Comparison of ENCODE assay signal across 8 cellular contexts in the genomic region with DNA sequence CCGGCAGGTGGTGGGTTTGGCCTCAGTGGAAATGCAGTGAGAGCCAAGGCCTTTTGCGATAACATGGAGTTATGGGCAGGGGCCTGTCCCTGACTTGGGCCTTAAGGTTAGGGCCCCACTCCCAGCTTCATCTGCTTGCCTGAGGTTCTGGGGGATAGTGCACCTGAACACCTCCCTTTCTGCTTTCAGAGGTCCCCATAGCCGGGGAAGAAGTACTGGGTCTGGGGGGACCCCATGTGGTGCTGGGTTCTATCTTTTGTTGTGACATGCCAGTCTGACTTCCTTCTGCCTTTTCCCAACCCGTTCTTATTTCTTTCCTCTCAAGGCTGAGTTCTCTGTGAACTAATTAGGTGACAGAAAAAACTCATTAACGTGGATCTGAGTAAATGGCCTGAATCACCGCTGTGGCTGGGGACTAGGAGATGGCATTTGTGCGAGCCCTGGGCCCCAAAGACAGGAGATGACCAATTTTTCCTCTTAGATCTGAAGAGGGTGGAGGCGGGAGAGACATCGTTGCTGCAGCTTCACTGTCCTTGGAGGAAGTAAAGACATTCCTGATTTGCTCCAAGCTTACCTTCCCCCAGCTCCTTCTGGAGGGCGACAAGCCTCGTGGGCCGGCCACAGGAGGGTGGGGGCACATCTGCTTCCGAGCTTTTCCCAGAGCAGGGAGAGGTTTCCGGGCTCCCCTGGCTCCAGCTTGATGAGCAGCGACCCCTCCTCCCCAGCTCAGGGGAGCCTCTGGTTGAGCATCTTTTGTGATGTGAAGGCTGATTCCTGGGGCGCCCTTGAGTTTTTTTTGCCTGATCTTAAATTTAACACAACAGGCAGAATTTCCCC. TPM values are rescaled to one million over a fixed set of nuclear protein-coding genes. Genes with fewer than 3 reads are reported as not detected.
A peak's percentile ranks its signal among the peaks of the same experiment; 100 is the strongest.
DNase-seq lines count a peak whose midpoint lies in the region; ATAC-seq, FAIRE-seq and TF ChIP-seq lines count a peak whose summit lies in the region.

No MANE protein-coding gene starts in this region.

- FAIRE-seq in K562 (lab: Jason Lieb, UNC) = peak; percentile 63

- peaks cover 0 to 36% of the 10 kb centered on the region in 2 experiments; a peak in 1 of 3 replicates for H3K36me3 ChIP-seq in HEK293 (ENCODE audit: control insufficient read depth in 2 of 2, insufficient read depth in 1 of 2, low read length in 2 of 2)
- H3K36me3 ChIP-seq in K562 (ENCODE audit: control insufficient read depth, insufficient read depth, low read length) = peaks cover 55% of the 10 kb centered on the region; the same call in 2 of the 3 replicates
- H3K36me3 ChIP-seq in lower lobe of right lung = peaks cover 6% of the 10 kb centered on the region
- H3K36me3 ChIP-seq in vagina = no peaks in the 10 kb centered on the region

- H2AFZ ChIP-seq in K562 (ENCODE audit: low read depth, low read length) = no peak overlapping the region

- ATAC-seq in K562 = no peak
- ATAC-seq in lower lobe of right lung = no peak

- H3K9me3 ChIP-seq in AG04450 (ENCODE audit: control insufficient read depth, insufficient read depth, low read length) = no peaks in the 10 kb centered on the region; the same call in 1 of the 2 replicates
- H3K9me3 ChIP-seq in HEK293 (ENCODE audit: control insufficient read depth, insufficient read depth, low read depth, low read length) = no peaks in the 10 kb centered on the region
- no peaks in the 10 kb centered on the region for H3K9me3 ChIP-seq in K562 (replicated peaks; ENCODE audit: control insufficient read depth, insufficient read depth, low read depth, low read length)
- no peaks in the 10 kb centered on the region for H3K9me3 ChIP-seq in lower lobe of right lung
- no peaks in the 10 kb centered on the region for H3K9me3 ChIP-seq in vagina

- no peak for TF ChIP-seq EP300 in K562 (IDR thresholded peaks at IDR 0.05; ENCODE audit: low read length)

- peaks cover 4% of the 10 kb centered on the region; the same call in 1 of the 2 replicates for H3K4me1 ChIP-seq in HEK293 (ENCODE audit: control insufficient read depth, insufficient read depth, low read length)
- H3K4me1 ChIP-seq in K562 (replicated peaks in 1 of 2; ENCODE audit: control insufficient read depth in 2 of 2, insufficient read depth in 2 of 2, low read length in 2 of 2) = peaks cover 41 to 70% of the 10 kb centered on the region in 2 experiments
- peaks cover 70% of the 10 kb centered on the region for H3K4me1 ChIP-seq in lower lobe of right lung
- H3K4me1 ChIP-seq in vagina = peaks cover 72% of the 10 kb centered on the region

- peak overlapping the region; percentile 84 to 98 for H3K9ac ChIP-seq in K562 (ENCODE audit: insufficient read depth in 1 of 2, low read depth in 2 of 2, low read length in 2 of 2)

- CTCF ChIA-PET in AG04450 (lab: Charles Lee) (interaction anchor here (0.7 to 8.9 kb wide), 3 partner anchors 23 to 36 kb away, joined by 3 to 86 read pairs (median 8); no protein-coding TSS in a partner anchor), HEK293 (lab: Yijun Ruan, JAX) (interaction anchor here (0.5 to 1.5 kb wide), 13 partner anchors 7 to 1316 kb away, joined by 3 to 8 read pairs (median 3); partner anchors contain the start of gene FASTK), K562 (lab: Yijun Ruan, JAX; ENCODE audit: low intra/inter-chr PET ratio) (interaction anchor here (1.7 kb wide), 1 partner anchor 22 kb away, joined by 4 read pairs; no protein-coding TSS in a partner anchor)

- TSS peak; percentile 34 for BruUV-seq in K562 (replicated peaks; lab: Mats Ljungman, UMichigan)

- H4K20me1 ChIP-seq in K562 (replicated peaks; ENCODE audit: control insufficient read depth, insufficient read depth, low read length) = peaks cover 46% of the 10 kb centered on the region

- peak overlapping the region; percentile 77 for H3K4me3 ChIP-seq in AG04450 (ENCODE audit: low read depth, low read length)
- peak overlapping the region; percentile 80 for H3K4me3 ChIP-seq in HEK293 (ENCODE audit: low read depth, low read length)
- H3K4me3 ChIP-seq in K562 = peak overlapping the region; percentile 67
- H3K4me3 ChIP-seq in lower lobe of right lung = peak overlapping the region; percentile 93
- H3K4me3 ChIP-seq in vagina = peak overlapping the region; percentile 80 to 82

- peaks cover 69% of the 10 kb centered on the region for H3K79me2 ChIP-seq in K562 (ENCODE audit: control insufficient read depth, insufficient read depth, low read length)

- POLR2A ChIA-PET in AG04450 (lab: Yijun Ruan, JAX) (interaction anchor here (1.4 kb wide), 1 partner anchor 17 kb away, joined by 4 read pairs; no protein-coding TSS in a partner anchor), HEK293 (lab: Yijun Ruan, JAX) (interaction anchor here (0.6 to 1.8 kb wide), 6 partner anchors 10 to 180 kb away, joined by 3 to 7 read pairs (median 4); partner anchors contain the start of gene ABCB8), K562 (lab: Yijun Ruan, JAX) (interaction anchor here (0.6 to 1.4 kb wide), 9 partner anchors 8 to 109 kb away, joined by 3 to 5 read pairs (median 3); partner anchors contain the start of gene ABCB8)

- H3K27me3 ChIP-seq in AG04450 (ENCODE audit: control insufficient read depth, insufficient read depth, low read length) (no peaks in the 10 kb centered on the region), K562 (ENCODE audit: control insufficient read depth in 2 of 2, insufficient read depth in 2 of 2, low read length in 2 of 2) (no peaks in the 10 kb centered on the region), lower lobe of right lung (ENCODE audit: low read depth) (no peaks in the 10 kb centered on the region), vagina (no peaks in the 10 kb centered on the region)

- in situ Hi-C loops in K562 (cut with MboI) = no loop called here

- DNase-seq in AG04450 (ENCODE audit: low read depth, low spot score) (no peak), K562 (ENCODE audit: extremely low read depth in 1 of 4, low spot score in 3 of 4) (peak in 1 of 4 experiments; percentile 58), lower lobe of right lung (no peak), vagina (ENCODE audit: extremely low spot score in 2 of 2) (no peak), DMS53 treated with DMSO at 0.1 percent for 48 hours (lab: John Stamatoyannopoulos, UW; ENCODE audit: unreplicated experiment) (no peak), activated gamma-delta T cell treated with Interleukin-2 at 50 U/mL for 16 hours (no peak), UCSD-AML1 (lab: John Stamatoyannopoulos, UW; ENCODE audit: unreplicated experiment) (no peak)

- intact Hi-C loops in K562 (cut with micrococcal nuclease) (loop anchor here (10.0 kb wide), 1 partner anchor 773 kb away; no protein-coding TSS in a partner anchor), lower lobe of right lung (cut with DNase I) (no loop called here), vagina (cut with DNase I) (no loop called here)

- peaks cover 9% of the 10 kb centered on the region for H3K9me1 ChIP-seq in K562 (ENCODE audit: control insufficient read depth, insufficient read depth, low read length)

- no peak for TF ChIP-seq POLR2A in K562 (conservative IDR thresholded peaks at IDR 0.05)
- TF ChIP-seq POLR2A in vagina (IDR thresholded peaks at IDR 0.05) = no peak

- peak overlapping the region; percentile 88 for H3K4me2 ChIP-seq in K562 (ENCODE audit: insufficient read depth, low read length)

- no peak for TF ChIP-seq RAD21 in K562 (CRISPR knock-in tag; conservative IDR thresholded peaks at IDR 0.05 in 1 of 2, IDR thresholded peaks at IDR 0.05 in 1 of 2)

- WGBS in K562 (ENCODE audit: insufficient coverage, low coverage, missing lambda C conversion rate) = 45% methylated on average over 16 of the region's 16 CpGs

- TF ChIP-seq CTCF in AG04450 (IDR thresholded peaks at IDR 0.05; ENCODE audit: low read depth, low read length) (no peak), HEK293 (tag by site-specific recombination; IDR thresholded peaks at IDR 0.05) (no peak), K562 (IDR thresholded peaks at IDR 0.05 in 2 of 3, conservative IDR thresholded peaks at IDR 0.05 in 1 of 3; ENCODE audit: insufficient read depth in 2 of 3, low read depth in 1 of 3, low read length in 3 of 3) (no peak), lower lobe of right lung (IDR thresholded peaks at IDR 0.05) (no peak), vagina (IDR thresholded peaks at IDR 0.05) (no peak)

- H3K27ac ChIP-seq in AG04450 (ENCODE audit: low read depth, low read length) (peak overlapping the region; percentile 80), HEK293 (ENCODE audit: extremely low read depth, low read depth, low read length) (peak overlapping the region; percentile 82; the same call in 1 of the 2 replicates), K562 (ENCODE audit: extremely low read depth, low read depth, low read length) (peak overlapping the region; percentile 81), lower lobe of right lung (peak overlapping the region; percentile 88), vagina (peak overlapping the region; percentile 89)

RNA-seq across cellular contexts. Expression of gene AGAP3, which starts 2.0 kb away (rescaled TPM):
- polyA plus RNA-seq in AG04450 (2011; rRNA removed) (41.6 and 44.6 TPM in 2 replicates), K562 (2011; rRNA removed) (61.4 and 65.4 TPM in 2 replicates), K562 (2014; fragmentation: Illumina TruSeq; extraction: Trizol) (66.7 and 96.7 TPM in 2 replicates), K562 (2014; fragmentation: Nextera tagmentation; extraction: Ambion mirVana) (1 to 10 TPM; 3.4 to 4.4 TPM), K562 (2014; rRNA removed) (118 and 127 TPM in 2 replicates)
- polyA minus RNA-seq in AG04450 (2011; rRNA and poly(A)+ RNA removed) = 44.7 and 64.4 TPM in 2 replicates
- total RNA-seq in K562 (2011; cell fraction: chromatin; rRNA removed; ENCODE audit: low replicate concordance) = 309 and 657 TPM in 2 replicates
- 263 and 322 TPM in 2 replicates for total RNA-seq in K562 (2011; cell fraction: nucleolus; rRNA removed)
- total RNA-seq in K562 (2011; cell fraction: nucleoplasm; rRNA removed) = 258 and 293 TPM in 2 replicates
- total RNA-seq in K562 (2014; rRNA removed) (62.2 and 94.2 TPM in 2 replicates), K562 (2014; rRNA removed; fragmentation: Illumina TruSeq; extraction: Trizol) (34.6 and 44.0 TPM in 2 replicates), K562 (2015; rRNA removed; fragmentation: Illumina TruSeq; extraction: Trizol) (59.8 and 60.0 TPM in 2 replicates), K562 (2021) (178 and 208 TPM in 2 replicates), lower lobe of right lung (157 TPM), vagina (98.2 TPM)
- 86.8 and 233 TPM in 2 replicates for polyA plus RNA-seq in K562 (2011; cell fraction: cytosol; rRNA removed)
- 273 and 510 TPM in 2 replicates for polyA plus RNA-seq in K562 (2011; cell fraction: nucleus; rRNA removed)
- polyA plus RNA-seq in K562 (2012) = 83.7 and 110 TPM in 2 replicates
- polyA minus RNA-seq in K562 (2011; rRNA and poly(A)+ RNA removed) = 34.5 and 46.4 TPM in 2 replicates
- polyA minus RNA-seq in K562 (2011; cell fraction: cytosol; rRNA and poly(A)+ RNA removed) = 64.1 and 65.6 TPM in 2 replicates
- polyA minus RNA-seq in K562 (2011; cell fraction: nucleus; rRNA and poly(A)+ RNA removed) = 79.9 and 118 TPM in 2 replicates

RNA-seq across cellular contexts. Expression of gene TMUB1, which starts 4.9 kb away (rescaled TPM):
- polyA plus RNA-seq in AG04450 (2011; rRNA removed) (9.7 and 11.3 TPM in 2 replicates), K562 (2011; rRNA removed) (38.4 and 59.7 TPM in 2 replicates), K562 (2014; fragmentation: Illumina TruSeq; extraction: Trizol) (74.1 and 210 TPM in 2 replicates), K562 (2014; fragmentation: Nextera tagmentation; extraction: Ambion mirVana) (under 1 TPM; 0.14 to 0.34 TPM), K562 (2014; rRNA removed) (195 and 207 TPM in 2 replicates)
- 2.3 and 3.9 TPM in 2 replicates for polyA minus RNA-seq in AG04450 (2011; rRNA and poly(A)+ RNA removed)
- total RNA-seq in K562 (2011; cell fraction: chromatin; rRNA removed; ENCODE audit: low replicate concordance) = 28.8 and 70.7 TPM in 2 replicates
- 113 and 126 TPM in 2 replicates for total RNA-seq in K562 (2011; cell fraction: nucleolus; rRNA removed)
- 72.2 and 72.4 TPM in 2 replicates for total RNA-seq in K562 (2011; cell fraction: nucleoplasm; rRNA removed)
- total RNA-seq in K562 (2014; rRNA removed) (189 and 255 TPM in 2 replicates), K562 (2014; rRNA removed; fragmentation: Illumina TruSeq; extraction: Trizol) (19.4 and 21.4 TPM in 2 replicates), K562 (2015; rRNA removed; fragmentation: Illumina TruSeq; extraction: Trizol) (86.3 and 97.0 TPM in 2 replicates), K562 (2021) (233 and 241 TPM in 2 replicates), lower lobe of right lung (37.4 TPM), vagina (40.3 TPM)
- 86.5 and 297 TPM in 2 replicates for polyA plus RNA-seq in K562 (2011; cell fraction: cytosol; rRNA removed)
- 123 and 249 TPM in 2 replicates for polyA plus RNA-seq in K562 (2011; cell fraction: nucleus; rRNA removed)
- 165 and 183 TPM in 2 replicates for polyA plus RNA-seq in K562 (2012)
- 8.2 and 12.5 TPM in 2 replicates for polyA minus RNA-seq in K562 (2011; rRNA and poly(A)+ RNA removed)
- 52.4 and 69.4 TPM in 2 replicates for polyA minus RNA-seq in K562 (2011; cell fraction: cytosol; rRNA and poly(A)+ RNA removed)
- 18.0 and 20.3 TPM in 2 replicates for polyA minus RNA-seq in K562 (2011; cell fraction: nucleus; rRNA and poly(A)+ RNA removed)

RNA-seq across cellular contexts. Expression of gene FASTK, which starts 7.6 kb away (rescaled TPM):
- polyA plus RNA-seq in AG04450 (2011; rRNA removed) (44.1 and 59.9 TPM in 2 replicates), K562 (2011; rRNA removed) (48.2 and 69.4 TPM in 2 replicates), K562 (2014; fragmentation: Illumina TruSeq; extraction: Trizol) (38.2 and 53.4 TPM in 2 replicates), K562 (2014; fragmentation: Nextera tagmentation; extraction: Ambion mirVana) (1 to 10 TPM in 1 of 2 experiments, under 1 TPM in 1; 0.51 to 2.7 TPM), K562 (2014; rRNA removed) (150 and 181 TPM in 2 replicates)
- polyA minus RNA-seq in AG04450 (2011; rRNA and poly(A)+ RNA removed) = 45.5 and 61.4 TPM in 2 replicates
- total RNA-seq in K562 (2011; cell fraction: chromatin; rRNA removed; ENCODE audit: low replicate concordance) = 153 and 539 TPM in 2 replicates
- total RNA-seq in K562 (2011; cell fraction: nucleolus; rRNA removed) = 501 and 515 TPM in 2 replicates
- total RNA-seq in K562 (2011; cell fraction: nucleoplasm; rRNA removed) = 225 and 261 TPM in 2 replicates
- total RNA-seq in K562 (2014; rRNA removed) (114 and 139 TPM in 2 replicates), K562 (2014; rRNA removed; fragmentation: Illumina TruSeq; extraction: Trizol) (8.3 and 12.6 TPM in 2 replicates), K562 (2015; rRNA removed; fragmentation: Illumina TruSeq; extraction: Trizol) (50.3 and 55.4 TPM in 2 replicates), K562 (2021) (106 and 112 TPM in 2 replicates), lower lobe of right lung (54.4 TPM), vagina (60.2 TPM)
- 50.7 and 105 TPM in 2 replicates for polyA plus RNA-seq in K562 (2011; cell fraction: cytosol; rRNA removed)
- polyA plus RNA-seq in K562 (2011; cell fraction: nucleus; rRNA removed) = 711 and 1,075 TPM in 2 replicates
- 70.9 and 124 TPM in 2 replicates for polyA plus RNA-seq in K562 (2012)
- 18.8 and 24.7 TPM in 2 replicates for polyA minus RNA-seq in K562 (2011; rRNA and poly(A)+ RNA removed)
- polyA minus RNA-seq in K562 (2011; cell fraction: cytosol; rRNA and poly(A)+ RNA removed) = 22.8 and 23.4 TPM in 2 replicates
- polyA minus RNA-seq in K562 (2011; cell fraction: nucleus; rRNA and poly(A)+ RNA removed) = 187 and 189 TPM in 2 replicates

RNA-seq across cellular contexts. Expression of gene SLC4A2, which starts 28.8 kb away (rescaled TPM):
- polyA plus RNA-seq in AG04450 (2011; rRNA removed) (40.5 and 41.0 TPM in 2 replicates), K562 (2011; rRNA removed) (69.2 and 85.2 TPM in 2 replicates), K562 (2014; fragmentation: Illumina TruSeq; extraction: Trizol) (166 and 212 TPM in 2 replicates), K562 (2014; fragmentation: Nextera tagmentation; extraction: Ambion mirVana) (10 to 100 TPM; 11.4 to 28.8 TPM), K562 (2014; rRNA removed) (306 and 316 TPM in 2 replicates)
- 49.9 and 58.5 TPM in 2 replicates for polyA minus RNA-seq in AG04450 (2011; rRNA and poly(A)+ RNA removed)
- total RNA-seq in K562 (2011; cell fraction: chromatin; rRNA removed; ENCODE audit: low replicate concordance) = 230 and 845 TPM in 2 replicates
- total RNA-seq in K562 (2011; cell fraction: nucleolus; rRNA removed) = 746 and 756 TPM in 2 replicates
- total RNA-seq in K562 (2011; cell fraction: nucleoplasm; rRNA removed) = 367 and 388 TPM in 2 replicates
- total RNA-seq in K562 (2014; rRNA removed) (360 and 417 TPM in 2 replicates), K562 (2014; rRNA removed; fragmentation: Illumina TruSeq; extraction: Trizol) (32.6 and 55.0 TPM in 2 replicates), K562 (2015; rRNA removed; fragmentation: Illumina TruSeq; extraction: Trizol) (130 and 132 TPM in 2 replicates), K562 (2021) (363 and 375 TPM in 2 replicates), lower lobe of right lung (182 TPM), vagina (66.5 TPM)
- polyA plus RNA-seq in K562 (2011; cell fraction: cytosol; rRNA removed) = 68.0 and 147 TPM in 2 replicates
- 438 and 829 TPM in 2 replicates for polyA plus RNA-seq in K562 (2011; cell fraction: nucleus; rRNA removed)
- polyA plus RNA-seq in K562 (2012) = 243 and 347 TPM in 2 replicates
- polyA minus RNA-seq in K562 (2011; rRNA and poly(A)+ RNA removed) = 29.9 and 60.1 TPM in 2 replicates
- polyA minus RNA-seq in K562 (2011; cell fraction: cytosol; rRNA and poly(A)+ RNA removed) = 79.9 and 106 TPM in 2 replicates
- polyA minus RNA-seq in K562 (2011; cell fraction: nucleus; rRNA and poly(A)+ RNA removed) = 138 and 143 TPM in 2 replicates

RNA-seq across cellular contexts. Expression of gene CDK5, which starts 30.5 kb away (rescaled TPM):
- polyA plus RNA-seq in AG04450 (2011; rRNA removed) (23.8 and 27.2 TPM in 2 replicates), K562 (2011; rRNA removed) (27.5 and 28.6 TPM in 2 replicates), K562 (2014; fragmentation: Illumina TruSeq; extraction: Trizol) (29.0 and 34.3 TPM in 2 replicates), K562 (2014; fragmentation: Nextera tagmentation; extraction: Ambion mirVana) (10 to 100 TPM in 1 of 2 experiments, 1 to 10 TPM in 1; 3.2 to 18.1 TPM), K562 (2014; rRNA removed) (25.6 and 28.4 TPM in 2 replicates)
- 26.2 and 30.3 TPM in 2 replicates for polyA minus RNA-seq in AG04450 (2011; rRNA and poly(A)+ RNA removed)
- total RNA-seq in K562 (2011; cell fraction: chromatin; rRNA removed; ENCODE audit: low replicate concordance) = 19.7 and 25.7 TPM in 2 replicates
- 30.0 and 32.9 TPM in 2 replicates for total RNA-seq in K562 (2011; cell fraction: nucleolus; rRNA removed)
- total RNA-seq in K562 (2011; cell fraction: nucleoplasm; rRNA removed) = 23.7 and 24.5 TPM in 2 replicates
- total RNA-seq in K562 (2014; rRNA removed) (38.0 and 53.5 TPM in 2 replicates), K562 (2014; rRNA removed; fragmentation: Illumina TruSeq; extraction: Trizol) (11.8 and 20.3 TPM in 2 replicates), K562 (2015; rRNA removed; fragmentation: Illumina TruSeq; extraction: Trizol) (32.2 and 35.8 TPM in 2 replicates), K562 (2021) (25.0 and 25.3 TPM in 2 replicates), lower lobe of right lung (13.7 TPM), vagina (4.2 TPM)
- 47.3 and 82.3 TPM in 2 replicates for polyA plus RNA-seq in K562 (2011; cell fraction: cytosol; rRNA removed)
- polyA plus RNA-seq in K562 (2011; cell fraction: nucleus; rRNA removed) = 35.2 and 43.5 TPM in 2 replicates
- polyA plus RNA-seq in K562 (2012) = 36.0 and 38.1 TPM in 2 replicates
- 25.6 and 37.1 TPM in 2 replicates for polyA minus RNA-seq in K562 (2011; rRNA and poly(A)+ RNA removed)
- polyA minus RNA-seq in K562 (2011; cell fraction: cytosol; rRNA and poly(A)+ RNA removed) = 13.6 and 28.1 TPM in 2 replicates
- 15.5 and 21.0 TPM in 2 replicates for polyA minus RNA-seq in K562 (2011; cell fraction: nucleus; rRNA and poly(A)+ RNA removed)
